In genomic region chr3:116056280-116056679, GRCh38 we compare ENCODE assay signal across 15 cellular contexts.
A peak's percentile ranks its signal among the peaks of the same experiment; 100 is the strongest.
DNase-seq lines count a peak whose midpoint lies in the region; ATAC-seq lines count a peak whose summit lies in the region.
"Had no signal": no experiment of that assay in that cellular context is flagged by ENCODE, and none has a peak within 500 bp of the region (broad histone marks: within the 10 kb centered on the region; RNA-seq: fewer than 3 reads in every experiment).

No MANE protein-coding gene starts in this region.

- DNase-seq in activated CD4-positive, CD25-positive, alpha-beta regulatory T cell (lab: John Stamatoyannopoulos, UW), result no peak
- no peak for DNase-seq in NCI-H526 (lab: John Stamatoyannopoulos, UW)
- DNase-seq in activated naive CD4-positive, alpha-beta T cell treated with anti-CD3 and anti-CD28 coated beads, Interleukin-2, amount 50 U/mL, for 16 hours, result no peak
- no peak for DNase-seq in NCI-H510A treated with DMSO at 0.1 percent for 48 hours (lab: John Stamatoyannopoulos, UW)
- DNase-seq: AML-193; effector memory CD8-positive, alpha-beta T cell; EL; glutamatergic neuron; NCI-H2227 treated with DMSO at 0.1 percent for 48 hours had no signal

- peak; percentile 92 for ATAC-seq in GM18508 (IDR thresholded peaks at IDR 0.05; ENCODE audit: insufficient read depth, unreplicated experiment)
- peak; percentile 81 for ATAC-seq in GM19468 (IDR thresholded peaks at IDR 0.05; ENCODE audit: extremely low read depth, unreplicated experiment)
- ATAC-seq in HG02870 (IDR thresholded peaks at IDR 0.05; ENCODE audit: unreplicated experiment), result peak; percentile 84
- ATAC-seq in HG03457 (IDR thresholded peaks at IDR 0.05; ENCODE audit: unreplicated experiment), result peak; percentile 84
- ATAC-seq: effector memory CD8-positive, alpha-beta T cell; HCT116; left lobe of liver had no signal
